In the genomic region with DNA sequence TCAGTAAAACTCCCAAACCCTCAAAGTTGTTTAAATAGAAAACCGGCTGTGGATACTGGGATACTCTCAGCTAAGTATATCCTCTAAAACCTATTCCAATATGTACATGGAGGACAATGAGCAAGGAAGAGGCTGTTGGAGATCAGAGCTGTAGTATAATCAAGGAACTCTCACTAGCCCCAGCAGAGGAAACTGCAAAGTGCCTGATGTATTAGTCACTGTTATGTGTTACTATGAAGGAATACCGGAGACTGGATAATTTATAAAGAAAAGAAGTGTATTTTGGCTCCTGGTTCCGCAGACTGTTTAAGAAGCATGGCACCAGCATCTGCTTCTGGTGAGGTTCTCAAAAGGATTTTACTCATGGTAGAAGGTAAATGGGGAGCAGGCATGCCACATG, we compare ENCODE assay signal across 19 cellular contexts.
"Had no signal": no experiment of that assay in that cellular context is flagged by ENCODE, and none has a peak within 500 bp of the region (broad histone marks: within the 10 kb centered on the region; RNA-seq: fewer than 3 reads in every experiment).

No MANE protein-coding gene starts in this region.

- H3K27me3 ChIP-seq: cardiac muscle cell, dorsolateral prefrontal cortex, gastroesophageal sphincter, right lobe of liver, suprapubic skin had no signal

- H3K9me3 Mint-ChIP-seq: nephron, type B pancreatic cell had no signal

- H3K4me3 ChIP-seq: cardiac muscle cell, dorsolateral prefrontal cortex, gastroesophageal sphincter, left ventricle myocardium inferior, psoas muscle, right lobe of liver, smooth muscle cell, suprapubic skin had no signal

- H3K4me2 ChIP-seq: smooth muscle cell had no signal

- DNase-seq: activated CD4-positive, alpha-beta T cell treated with anti-CD3 and anti-CD28 coated beads, Interleukin-2, amount 50 U/mL, for 1 hour; activated CD8-positive, alpha-beta memory T cell treated with anti-CD3 and anti-CD28 coated beads for 24 hours; activated naive CD4-positive, alpha-beta T cell; activated naive CD8-positive, alpha-beta T cell treated with anti-CD3 and anti-CD28 coated beads, Interleukin-2, amount 10 ng/mL, durations not matched to agents 7 days and 5 days; anterior cingulate cortex; dorsolateral prefrontal cortex; left ventricle myocardium inferior; psoas muscle; right lobe of liver; stimulated activated CD4-positive, alpha-beta T cell treated with anti-CD3 and anti-CD28 coated beads, Interleukin-4, amount 100 ng/mL, for 4 hours; stimulated activated CD8-positive, alpha-beta memory T cell treated with anti-CD3 and anti-CD28 coated beads, Interleukin-4, amount 100 ng/mL, for 48 hours; stimulated activated naive CD8-positive, alpha-beta T cell treated with anti-CD3 and anti-CD28 coated beads, Interleukin-15, Interleukin-2, amounts not matched to agents 100 U/mL and 50 U/mL, for 24 hours; T-helper 17 cell had no signal

- H3K4me1 ChIP-seq: gastroesophageal sphincter, left ventricle myocardium inferior, psoas muscle, right lobe of liver, suprapubic skin had no signal

- H3K27ac ChIP-seq: cardiac muscle cell, dorsolateral prefrontal cortex, gastroesophageal sphincter, left ventricle myocardium inferior, psoas muscle, right lobe of liver, suprapubic skin had no signal

- H3K4me3 Mint-ChIP-seq: activated naive CD8-positive, alpha-beta T cell treated with anti-CD3 and anti-CD28 coated beads, Interleukin-2, amount 10 ng/mL, durations not matched to agents 7 days and 5 days; nephron; T-helper 17 cell; type B pancreatic cell had no signal

- H3K36me3 Mint-ChIP-seq: activated naive CD8-positive, alpha-beta T cell treated with anti-CD3 and anti-CD28 coated beads, Interleukin-2, amount 10 ng/mL, durations not matched to agents 7 days and 5 days; type B pancreatic cell had no signal

- ATAC-seq: gastroesophageal sphincter; psoas muscle; right lobe of liver; stimulated activated naive CD8-positive, alpha-beta T cell treated with anti-CD3 and anti-CD28 coated beads, Interleukin-15, Interleukin-2, amounts not matched to agents 100 U/mL and 50 U/mL, for 24 hours; T-helper 17 cell had no signal

- H3K4me1 Mint-ChIP-seq: activated naive CD8-positive, alpha-beta T cell treated with anti-CD3 and anti-CD28 coated beads, Interleukin-2, amount 10 ng/mL, durations not matched to agents 7 days and 5 days; T-helper 17 cell had no signal

- H3K27ac Mint-ChIP-seq: activated naive CD8-positive, alpha-beta T cell treated with anti-CD3 and anti-CD28 coated beads, Interleukin-2, amount 10 ng/mL, durations not matched to agents 7 days and 5 days; T-helper 17 cell; type B pancreatic cell had no signal

- H3K36me3 ChIP-seq: cardiac muscle cell, gastroesophageal sphincter, left ventricle myocardium inferior, right lobe of liver, suprapubic skin had no signal

- H3K27me3 Mint-ChIP-seq: activated naive CD8-positive, alpha-beta T cell treated with anti-CD3 and anti-CD28 coated beads, Interleukin-2, amount 10 ng/mL, durations not matched to agents 7 days and 5 days; T-helper 17 cell; type B pancreatic cell had no signal

- H3K9me3 ChIP-seq: gastroesophageal sphincter, psoas muscle, right lobe of liver, suprapubic skin had no signal
